In genomic region chr19:32704006-32704405, GRCh38 we compare ENCODE assay signal across 3 cellular contexts. TPM values are rescaled to one million over a fixed set of nuclear protein-coding genes. Genes with fewer than 3 reads are reported as not detected.
"Had no signal": no experiment of that assay in that cellular context is flagged by ENCODE, and none has a peak within 500 bp of the region (broad histone marks: within the 10 kb centered on the region; RNA-seq: fewer than 3 reads in every experiment).

No MANE protein-coding gene starts in this region.

RNA-seq across cellular contexts. Expression of gene RGS9BP, which starts 28.4 kb away (rescaled TPM):
- total RNA-seq: ascending aorta; T-helper 1 cell treated with Interleukin-12 subunit alpha and Interleukin-12 subunit beta and Interleukin-4 antibody, amounts not matched to agents 30 ng/mL and 1 ng/mL, for 36 hours had no signal
- polyA plus RNA-seq: cardiac muscle cell had no signal
